29 cellular contexts compared by ENCODE assay signal in genomic region chr7:119594956-119595355, GRCh38.
DNase-seq lines count a peak whose midpoint lies in the region; FAIRE-seq and TF ChIP-seq lines count a peak whose summit lies in the region.
"Had no signal": no experiment of that assay in that cellular context is flagged by ENCODE, and none has a peak within 500 bp of the region (broad histone marks: within the 10 kb centered on the region; RNA-seq: fewer than 3 reads in every experiment).

No MANE protein-coding gene starts in this region.

- POLR2A ChIA-PET in H1 (lab: Charles Lee; ENCODE audit: partially characterized antibody) = no interaction called here

- 32% methylated on average over 4 of the region's 4 CpGs; no CpG with 5 or more reads in 1 of the 2 experiments for WGBS in H1 (ENCODE audit: extremely low coverage in 1 of 2, insufficient coverage in 1 of 2, insufficient read length in 1 of 2, insufficient replicate concordance in 2 of 2, low coverage in 1 of 2, low lambda C conversion rate in 2 of 2, missing lambda C conversion rate in 1 of 2), 2 experiments

- no peak for TF ChIP-seq CTCF in H1 (IDR thresholded peaks at IDR 0.05; ENCODE audit: control extremely low read depth in 1 of 3, insufficient read depth in 1 of 3, low read depth in 1 of 3, low read length in 3 of 3)
- no peak for TF ChIP-seq CTCF in neural progenitor cell (IDR thresholded peaks at IDR 0.05)

- no peak overlapping the region for H4K91ac ChIP-seq in H1 (replicated peaks; ENCODE audit: insufficient read length, low read length)

- no peak for TF ChIP-seq RAD21 in H1 (IDR thresholded peaks at IDR 0.05 in 1 of 2, conservative IDR thresholded peaks at IDR 0.05 in 1 of 2; ENCODE audit: low read depth in 2 of 2, low read length in 2 of 2)

- H3K4me3 ChIP-seq in H1 (ENCODE audit: extremely low read depth in 1 of 4, insufficient read depth in 2 of 4, low read depth in 3 of 4, low read length in 4 of 4) (no peak overlapping the region), neural progenitor cell (no peak overlapping the region), SJCRH30 (no peak overlapping the region)
- H3K4me3 ChIP-seq: gastroesophageal sphincter, hepatocyte, K562, right atrium auricular region, upper lobe of left lung had no signal

- no peak overlapping the region for H4K5ac ChIP-seq in H1 (ENCODE audit: insufficient read length, low read depth, low read length)

- no peak overlapping the region for H3K9ac ChIP-seq in H1 (replicated peaks in 1 of 4; ENCODE audit: extremely low read depth in 1 of 4, low read depth in 3 of 4, low read length in 3 of 4)
- H3K9ac ChIP-seq in neural progenitor cell = no peak overlapping the region

- FAIRE-seq in H1 (lab: Jason Lieb, UNC) = peak; percentile 52
- FAIRE-seq: HTR-8/SVneo, K562, small intestine, TTC549 had no signal

- no peak overlapping the region for H3K18ac ChIP-seq in H1 (ENCODE audit: extremely low read depth, low read length)

- H2BK15ac ChIP-seq in H1 (ENCODE audit: low read length) = no peak overlapping the region

- H3K36me3 ChIP-seq in H1 (ENCODE audit: control insufficient read depth in 2 of 4, insufficient read depth in 4 of 4, low read length in 3 of 4) = no peaks in the 10 kb centered on the region
- H3K36me3 ChIP-seq in neural progenitor cell = no peaks in the 10 kb centered on the region
- no peaks in the 10 kb centered on the region for H3K36me3 ChIP-seq in SJCRH30
- H3K36me3 ChIP-seq: gastroesophageal sphincter, right atrium auricular region, upper lobe of left lung had no signal

- H3K14ac ChIP-seq in H1 (ENCODE audit: insufficient read length) = no peak overlapping the region

- DNase-seq in NCI-H146 (lab: John Stamatoyannopoulos, UW) (peak; percentile 77), NCI-H345 (lab: John Stamatoyannopoulos, UW) (peak; percentile 79), H1 (ENCODE audit: low read depth in 1 of 2, low spot score in 2 of 2) (no peak), neural progenitor cell (ENCODE audit: low spot score) (peak; percentile 40), SJCRH30 (no peak), DMS79 (lab: John Stamatoyannopoulos, UW) (no peak)
- DNase-seq in stimulated activated naive CD4-positive, alpha-beta T cell (lab: John Stamatoyannopoulos, UW) = no peak
- DNase-seq: activated CD4-positive, alpha-beta T cell treated with anti-CD3 and anti-CD28 coated beads, Interleukin-2, amount 50 U/mL, for 4 hours; activated naive CD4-positive, alpha-beta T cell; Caco-2; dermis blood vessel endothelial cell; DMS79 treated with DMSO at 0.1 percent for 48 hours; kidney; left ventricle myocardium superior; NCI-H1048; NCI-H510A; PC-3; posterior cingulate gyrus; small intestine; stimulated activated naive B cell treated with anti-CD40 and anti-IgM and Interleukin-4, amounts not matched to agents 10 μg/mL and 1 μg/mL and 100 μg/mL, for 72 hours; upper lobe of left lung had no signal

- H3K27me3 Mint-ChIP-seq in neural progenitor cell (ENCODE audit: insufficient read depth, low read depth) = peaks cover 2% of the 10 kb centered on the region
- H3K27me3 Mint-ChIP-seq: central memory CD8-positive, alpha-beta T cell; stimulated activated naive B cell treated with anti-CD40 and anti-IgM and Interleukin-4, amounts not matched to agents 10 μg/mL and 1 μg/mL and 100 μg/mL, for 72 hours had no signal

- H2AK5ac ChIP-seq in H1 (ENCODE audit: low read depth, low read length) = no peak overlapping the region

- no peak overlapping the region for H4K8ac ChIP-seq in H1 (ENCODE audit: extremely low read depth, insufficient read depth, low read length)

- no peak for TF ChIP-seq EP300 in H1 (IDR thresholded peaks at IDR 0.05; ENCODE audit: borderline replicate concordance in 1 of 2, low read depth in 2 of 2, low read length in 2 of 2)

- no peak overlapping the region for H3K4me3 Mint-ChIP-seq in neural progenitor cell
- H3K4me3 Mint-ChIP-seq: central memory CD8-positive, alpha-beta T cell; stimulated activated naive B cell treated with anti-CD40 and anti-IgM and Interleukin-4, amounts not matched to agents 10 μg/mL and 1 μg/mL and 100 μg/mL, for 72 hours; T-helper 1 cell treated with Interleukin-12 subunit alpha and Interleukin-12 subunit beta and Interleukin-4 antibody, amounts not matched to agents 30 μg/mL and 1 μg/mL, for 36 hours had no signal

- no peak overlapping the region for H2BK20ac ChIP-seq in H1 (ENCODE audit: low read length)

- H3K4me1 Mint-ChIP-seq in neural progenitor cell = peaks cover 10% of the 10 kb centered on the region
- H3K4me1 Mint-ChIP-seq: central memory CD8-positive, alpha-beta T cell; stimulated activated naive B cell treated with anti-CD40 and anti-IgM and Interleukin-4, amounts not matched to agents 10 μg/mL and 1 μg/mL and 100 μg/mL, for 72 hours had no signal

- H3K27ac Mint-ChIP-seq in neural progenitor cell = no peak overlapping the region
- H3K27ac Mint-ChIP-seq: stimulated activated naive B cell treated with anti-CD40 and anti-IgM and Interleukin-4, amounts not matched to agents 10 μg/mL and 1 μg/mL and 100 μg/mL, for 72 hours; T-helper 1 cell treated with Interleukin-12 subunit alpha and Interleukin-12 subunit beta and Interleukin-4 antibody, amounts not matched to agents 30 μg/mL and 1 μg/mL, for 36 hours had no signal

- H3K9me3 Mint-ChIP-seq in neural progenitor cell = no peaks in the 10 kb centered on the region

- H3K27ac ChIP-seq in H1 (ENCODE audit: low read depth, low read length) = no peak overlapping the region
- no peak overlapping the region for H3K27ac ChIP-seq in neural progenitor cell
- no peak overlapping the region for H3K27ac ChIP-seq in SJCRH30
- H3K27ac ChIP-seq: gastroesophageal sphincter, hepatocyte, right atrium auricular region, upper lobe of left lung had no signal

- H3K27me3 ChIP-seq in H1 (replicated peaks in 1 of 4; ENCODE audit: control insufficient read depth in 3 of 4, extremely low read depth in 1 of 4, insufficient read depth in 3 of 4, low read length in 3 of 4) (no peaks in the 10 kb centered on the region), neural progenitor cell (no peaks in the 10 kb centered on the region), SJCRH30 (no peaks in the 10 kb centered on the region)
- H3K27me3 ChIP-seq: gastroesophageal sphincter, hepatocyte, right atrium auricular region, upper lobe of left lung had no signal

- no peaks in the 10 kb centered on the region for H3K79me1 ChIP-seq in H1 (ENCODE audit: low read depth, low read length)

- H2AFZ ChIP-seq in H1 (ENCODE audit: low read length) = no peak overlapping the region
- H2AFZ ChIP-seq in neural progenitor cell (replicated peaks) = no peak overlapping the region
- H2AFZ ChIP-seq: hepatocyte had no signal

- no peaks in the 10 kb centered on the region for H4K20me1 ChIP-seq in H1 (replicated peaks in 1 of 2; ENCODE audit: control insufficient read depth in 1 of 2, insufficient read depth in 2 of 2, low read length in 2 of 2)
- no peaks in the 10 kb centered on the region for H4K20me1 ChIP-seq in neural progenitor cell (ENCODE audit: low read depth)

- H3K79me2 ChIP-seq in H1 (ENCODE audit: control insufficient read depth in 1 of 2, insufficient read depth in 2 of 2, low read length in 2 of 2) (no peaks in the 10 kb centered on the region), neural progenitor cell (ENCODE audit: low read depth) (no peaks in the 10 kb centered on the region)
- H3K79me2 ChIP-seq: hepatocyte had no signal

- H3K4ac ChIP-seq in H1 (replicated peaks; ENCODE audit: insufficient read length, low read depth, low read length) = no peak overlapping the region

- TF ChIP-seq POLR2A in H1 (IDR thresholded peaks at IDR 0.05; ENCODE audit: control extremely low read depth in 1 of 2, low read depth in 2 of 2, low read length in 2 of 2) = no peak

- no peak overlapping the region for H2BK5ac ChIP-seq in H1 (ENCODE audit: low read depth, low read length)

- peak overlapping the region in 1 of 2 experiments; percentile 30; a peak in 1 of 4 replicates for H3K4me2 ChIP-seq in H1 (ENCODE audit: insufficient read depth in 1 of 2, low read depth in 2 of 2, low read length in 2 of 2)
- H3K4me2 ChIP-seq in neural progenitor cell = no peak overlapping the region
- H3K4me2 ChIP-seq: hepatocyte had no signal

- H3K4me1 ChIP-seq in H1 (replicated peaks in 1 of 4; ENCODE audit: control insufficient read depth in 3 of 4, insufficient read depth in 4 of 4, low read length in 3 of 4) (peaks cover 0 to 5% (median 1%) of the 10 kb centered on the region in 4 experiments; a peak in 3 of 7 replicates), neural progenitor cell (peaks cover 18% of the 10 kb centered on the region), SJCRH30 (no peaks in the 10 kb centered on the region)
- H3K4me1 ChIP-seq: Caco-2, gastroesophageal sphincter, right atrium auricular region, upper lobe of left lung had no signal

- peaks cover 14% of the 10 kb centered on the region for H3F3A ChIP-seq in neural progenitor cell (ENCODE audit: low read depth)

- H3K36me3 Mint-ChIP-seq in neural progenitor cell = no peaks in the 10 kb centered on the region
- H3K36me3 Mint-ChIP-seq: stimulated activated naive B cell treated with anti-CD40 and anti-IgM and Interleukin-4, amounts not matched to agents 10 μg/mL and 1 μg/mL and 100 μg/mL, for 72 hours had no signal

- H3K23me2 ChIP-seq in H1 (ENCODE audit: low read depth, low read length) = 0 out of 2 replicates have a peak, but pooled peaks cover 1% of the 10 kb centered on the region

- no peak overlapping the region for H3K56ac ChIP-seq in H1 (replicated peaks; ENCODE audit: insufficient read length, low read depth, low read length)

- CTCF ChIA-PET in H1 (lab: Charles Lee; ENCODE audit: partially characterized antibody) = interaction anchor here (1.2 kb wide), 1 partner anchor 12 kb away, joined by 3 read pairs; no protein-coding TSS in a partner anchor

- H2BK12ac ChIP-seq in H1 (ENCODE audit: low read depth, low read length) = no peak overlapping the region

- no peak overlapping the region for H3K23ac ChIP-seq in H1 (ENCODE audit: insufficient read length)

- H3K9me3 ChIP-seq in H1 (ENCODE audit: insufficient read depth in 2 of 2, low read depth in 1 of 2, low read length in 1 of 2) (no peaks in the 10 kb centered on the region), neural progenitor cell (ENCODE audit: low read depth) (no peaks in the 10 kb centered on the region), SJCRH30 (replicated peaks) (no peaks in the 10 kb centered on the region)
- H3K9me3 ChIP-seq: Caco-2, gastroesophageal sphincter, right atrium auricular region, upper lobe of left lung had no signal

- no peak overlapping the region for H2BK120ac ChIP-seq in H1 (replicated peaks; ENCODE audit: low read depth, low read length)

TF ChIP-seq in H1, 55 proteins besides CTCF, POLR2A, EP300 and RAD21 (continues in another document):
- TF ChIP-seq ATF3 (IDR thresholded peaks at IDR 0.05; ENCODE audit: insufficient read depth, low read depth, low read length) (no peak), BCL11A (IDR thresholded peaks at IDR 0.05; ENCODE audit: low read depth in 2 of 2, low read length in 2 of 2) (peak in 1 of 2 experiments; percentile 74), JUND (IDR thresholded peaks at IDR 0.05; ENCODE audit: low read length) (no peak), NRF1 (IDR thresholded peaks at IDR 0.05; ENCODE audit: low read depth, low read length) (no peak)

Comparison
In these comparisons a context has a peak if more than half of its experiments do, and no peak if none do; other contexts are left out.
1. DNase-seq: peak in NCI-H146 (single experiment), NCI-H345 (single experiment) and neural progenitor cell (single experiment); none in H1 (0 of 2), SJCRH30 (0 of 2), DMS79 (single experiment) and stimulated activated naive CD4-positive, alpha-beta T cell (0 of 6).